Comparison of ENCODE assay signal across 8 cellular contexts in genomic region chr1:171313319-171313834, GRCh38. TPM values are rescaled to one million over a fixed set of nuclear protein-coding genes. Genes with fewer than 3 reads are reported as not detected.
DNase-seq lines count a peak whose midpoint lies in the region; ATAC-seq lines count a peak whose summit lies in the region.

No MANE protein-coding gene starts in this region.

- H3K4me1 Mint-ChIP-seq in activated T-cell treated with anti-CD3 and anti-CD28 coated beads, Interleukin-2, amount 50 U/mL, for 72 hours (ENCODE audit: low read depth), result peaks cover 12% of the 10 kb centered on the region
- peaks cover 10% of the 10 kb centered on the region for H3K4me1 Mint-ChIP-seq in central memory CD8-positive, alpha-beta T cell
- H3K4me1 Mint-ChIP-seq in stimulated activated naive CD8-positive, alpha-beta T cell treated with anti-CD3 and anti-CD28 coated beads, Interleukin-15, Interleukin-2, amounts not matched to agents 100 ng/mL and 50 ng/mL, for 24 hours (ENCODE audit: low read depth), result peaks cover 14% of the 10 kb centered on the region

- peak in 1 of 2 donors; percentile 14 for ATAC-seq in activated T-cell treated with anti-CD3 and anti-CD28 coated beads, Interleukin-2, amount 50 U/mL, for 72 hours (replicated peaks in 1 of 2)
- peak; percentile 37 for ATAC-seq in HG03095 (IDR thresholded peaks at IDR 0.05; ENCODE audit: unreplicated experiment)
- ATAC-seq in central memory CD8-positive, alpha-beta T cell (replicated peaks; ENCODE audit: extremely low read depth, poor library complexity, severe bottlenecking), result no peak

- H3K9me3 Mint-ChIP-seq in activated T-cell treated with anti-CD3 and anti-CD28 coated beads, Interleukin-2, amount 50 U/mL, for 72 hours, result no peaks in the 10 kb centered on the region
- no peaks in the 10 kb centered on the region for H3K9me3 Mint-ChIP-seq in central memory CD8-positive, alpha-beta T cell
- H3K9me3 Mint-ChIP-seq in stimulated activated naive CD8-positive, alpha-beta T cell treated with anti-CD3 and anti-CD28 coated beads, Interleukin-15, Interleukin-2, amounts not matched to agents 100 ng/mL and 50 ng/mL, for 24 hours, result no peaks in the 10 kb centered on the region

- no peaks in the 10 kb centered on the region for H3K27me3 Mint-ChIP-seq in activated T-cell treated with anti-CD3 and anti-CD28 coated beads, Interleukin-2, amount 50 U/mL, for 72 hours (ENCODE audit: low read depth)
- no peaks in the 10 kb centered on the region for H3K27me3 Mint-ChIP-seq in central memory CD8-positive, alpha-beta T cell
- no peaks in the 10 kb centered on the region for H3K27me3 Mint-ChIP-seq in stimulated activated naive CD8-positive, alpha-beta T cell treated with anti-CD3 and anti-CD28 coated beads, Interleukin-15, Interleukin-2, amounts not matched to agents 100 ng/mL and 50 ng/mL, for 24 hours

- H3K4me3 Mint-ChIP-seq in activated T-cell treated with anti-CD3 and anti-CD28 coated beads, Interleukin-2, amount 50 U/mL, for 72 hours, result peak overlapping the region; percentile 72 to 86
- no peak overlapping the region for H3K4me3 Mint-ChIP-seq in central memory CD8-positive, alpha-beta T cell
- H3K4me3 Mint-ChIP-seq in stimulated activated naive CD8-positive, alpha-beta T cell treated with anti-CD3 and anti-CD28 coated beads, Interleukin-15, Interleukin-2, amounts not matched to agents 100 ng/mL and 50 ng/mL, for 24 hours, result peak overlapping the region; percentile 3

- DNase-seq in activated T-cell treated with anti-CD3 and anti-CD28 coated beads, Interleukin-2, amount 50 U/mL, for 72 hours, result no peak
- no peak for DNase-seq in activated T-cell treated with anti-CD3 and anti-CD28 coated beads, Interleukin-2, amount 50 U/mL, for 48 hours
- no peak for DNase-seq in central memory CD8-positive, alpha-beta T cell (ENCODE audit: low spot score in 2 of 2)
- DNase-seq in NOMO-1 (lab: John Stamatoyannopoulos, UW; ENCODE audit: unreplicated experiment in 2 of 2), result no peak
- no peak for DNase-seq in iPS-NIHi11 (ENCODE audit: low spot score)
- DNase-seq in GM19238 (ENCODE audit: insufficient read length, low spot score), result no peak

- no peaks in the 10 kb centered on the region for H3K36me3 Mint-ChIP-seq in activated T-cell treated with anti-CD3 and anti-CD28 coated beads, Interleukin-2, amount 50 U/mL, for 72 hours (ENCODE audit: insufficient read depth in 2 of 2)
- H3K36me3 Mint-ChIP-seq in central memory CD8-positive, alpha-beta T cell (ENCODE audit: insufficient read depth), result no peaks in the 10 kb centered on the region
- no peaks in the 10 kb centered on the region for H3K36me3 Mint-ChIP-seq in stimulated activated naive CD8-positive, alpha-beta T cell treated with anti-CD3 and anti-CD28 coated beads, Interleukin-15, Interleukin-2, amounts not matched to agents 100 ng/mL and 50 ng/mL, for 24 hours (ENCODE audit: low read depth)

- H3K27ac Mint-ChIP-seq in activated T-cell treated with anti-CD3 and anti-CD28 coated beads, Interleukin-2, amount 50 U/mL, for 72 hours, result peak overlapping the region; percentile 91
- peak overlapping the region; percentile 85 for H3K27ac Mint-ChIP-seq in central memory CD8-positive, alpha-beta T cell (ENCODE audit: low read depth)
- peak overlapping the region; percentile 13 for H3K27ac Mint-ChIP-seq in stimulated activated naive CD8-positive, alpha-beta T cell treated with anti-CD3 and anti-CD28 coated beads, Interleukin-15, Interleukin-2, amounts not matched to agents 100 ng/mL and 50 ng/mL, for 24 hours

RNA-seq across cellular contexts. Expression of gene FMO4, which starts 0.6 kb away (rescaled TPM):
- total RNA-seq in activated T-cell treated with anti-CD3 and anti-CD28 coated beads, Interleukin-2, amount 50 U/mL, for 72 hours, result 1 to 10 TPM; 1.5 to 2.3 TPM

Comparison
In these comparisons a context has a peak if more than half of its experiments do, and no peak if none do; other contexts are left out.
1. H3K27ac Mint-ChIP-seq: peak in every context shown above with its lines; median percentile 91 in activated T-cell treated with anti-CD3 and anti-CD28 coated beads, Interleukin-2, amount 50 U/mL, for 72 hours; 85 in central memory CD8-positive, alpha-beta T cell; 13 in stimulated activated naive CD8-positive, alpha-beta T cell treated with anti-CD3 and anti-CD28 coated beads, Interleukin-15, Interleukin-2, amounts not matched to agents 100 ng/mL and 50 ng/mL, for 24 hours.